In the genomic region with DNA sequence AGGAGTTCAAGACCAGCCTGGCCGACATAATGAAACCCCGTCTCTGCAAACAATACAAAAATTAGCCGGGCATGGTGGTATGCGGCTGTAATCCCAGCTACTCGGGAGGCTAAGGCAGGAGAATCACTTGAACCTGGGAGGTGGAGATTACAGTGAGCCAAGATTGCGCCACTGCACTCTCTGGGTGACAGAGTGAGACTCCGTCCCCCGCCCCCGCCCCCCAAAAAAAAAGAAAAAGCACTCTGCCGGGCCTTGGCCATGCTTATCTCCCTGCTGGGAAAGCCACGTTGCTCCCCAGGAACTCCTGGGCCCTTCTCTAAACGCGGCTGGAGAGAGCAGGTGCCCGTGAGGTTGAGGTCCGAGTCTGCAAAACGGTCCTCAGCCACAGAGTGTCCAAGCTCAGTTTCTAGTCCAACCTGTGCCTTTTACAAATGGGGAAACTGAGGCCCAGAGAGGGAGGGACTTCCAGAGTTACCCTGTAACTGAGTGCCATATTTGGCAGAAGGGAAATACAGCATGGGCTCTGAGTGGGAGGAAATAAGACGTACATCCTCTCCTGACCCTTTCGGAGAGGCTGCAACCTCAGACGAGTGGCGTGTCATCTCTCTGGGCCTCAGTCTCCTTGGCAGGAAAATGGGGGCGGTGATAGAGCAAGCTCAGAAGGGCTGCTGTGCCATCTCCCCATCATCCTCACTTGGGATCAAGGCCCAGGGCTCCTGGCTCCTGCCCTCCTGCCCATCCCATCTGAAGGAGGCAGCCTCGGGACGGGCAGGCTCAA, we compare ENCODE assay signal across 14 cellular contexts. TPM values are rescaled to one million over a fixed set of nuclear protein-coding genes. Genes with fewer than 3 reads are reported as not detected.
A peak's percentile ranks its signal among the peaks of the same experiment; 100 is the strongest.
DNase-seq lines count a peak whose midpoint lies in the region; ATAC-seq and TF ChIP-seq lines count a peak whose summit lies in the region.
"Had no signal": no experiment of that assay in that cellular context is flagged by ENCODE, and none has a peak within 500 bp of the region (broad histone marks: within the 10 kb centered on the region; RNA-seq: fewer than 3 reads in every experiment).

No MANE protein-coding gene starts in this region.

- H3K9me3 ChIP-seq in T-helper 17 cell (ENCODE audit: control insufficient read depth, low read length, poor library complexity, severe bottlenecking) (no peaks in the 10 kb centered on the region), esophagus squamous epithelium (no peaks in the 10 kb centered on the region), stomach (no peaks in the 10 kb centered on the region)

- H3K4me1 ChIP-seq in esophagus squamous epithelium (peaks cover 53 to 96% (median 79%) of the 10 kb centered on the region in 3 donors), stomach (peaks cover 67 to 93% (median 74%) of the 10 kb centered on the region in 4 donors)

- peaks cover 17% of the 10 kb centered on the region for H3K4me1 Mint-ChIP-seq in T-helper 2 cell treated with Interferon-gamma antibody and Interleukin-4, amounts not matched to agents 5 μg/mL and 100 μg/mL, for 36 hours (ENCODE audit: low read depth)
- peaks cover 23% of the 10 kb centered on the region for H3K4me1 Mint-ChIP-seq in T-helper 17 cell

- H3K27me3 ChIP-seq in esophagus squamous epithelium (no peaks in the 10 kb centered on the region), stomach (no peaks in the 10 kb centered on the region)

- no peak for TF ChIP-seq CTCF in esophagus squamous epithelium (IDR thresholded peaks at IDR 0.05)
- TF ChIP-seq CTCF in stomach (IDR thresholded peaks at IDR 0.05) = no peak

- peak overlapping the region; percentile 74 to 93 (median 91) for H3K27ac ChIP-seq in esophagus squamous epithelium
- H3K27ac ChIP-seq in stomach = peak overlapping the region in 3 of 5 donors; percentile 50 to 80 (median 73)

- DNase-seq in T-helper 2 cell treated with Interferon-gamma antibody and Interleukin-4, amounts not matched to agents 5 μg/mL and 100 μg/mL, for 36 hours (ENCODE audit: low spot score) = peak; percentile 29
- no peak for DNase-seq in T-helper 2 cell
- no peak for DNase-seq in T-helper 17 cell
- no peak for DNase-seq in esophagus squamous epithelium (lab: John Stamatoyannopoulos, UW)
- DNase-seq in stomach = no peak
- DNase-seq in NOMO-1 (lab: John Stamatoyannopoulos, UW; ENCODE audit: unreplicated experiment in 2 of 2) = no peak
- DNase-seq in AG20443 (ENCODE audit: low spot score) = no peak
- DNase-seq in effector CD8-positive, alpha-beta T cell (lab: John Stamatoyannopoulos, UW) = no peak
- DNase-seq: activated T-cell treated with anti-CD3 and anti-CD28 coated beads, Interleukin-2, amount 50 U/mL, for 72 hours; Calu3; NCI-H526 treated with DMSO at 0.1 percent for 48 hours; SIG-M5; stimulated activated CD4-positive, alpha-beta T cell treated with anti-CD3 and anti-CD28 coated beads, Interleukin-4, amount 100 ng/mL, for 24 hours; stimulated activated naive CD4-positive, alpha-beta T cell treated with Interleukin-2 at 50 U/mL for 16 hours had no signal

- H3K27ac Mint-ChIP-seq in T-helper 2 cell treated with Interferon-gamma antibody and Interleukin-4, amounts not matched to agents 5 μg/mL and 100 μg/mL, for 36 hours = peak overlapping the region; percentile 45
- H3K27ac Mint-ChIP-seq in T-helper 17 cell = peak overlapping the region; percentile 69
- H3K27ac Mint-ChIP-seq: activated T-cell treated with anti-CD3 and anti-CD28 coated beads, Interleukin-2, amount 50 U/mL, for 72 hours had no signal

- H3K36me3 ChIP-seq in esophagus squamous epithelium (peaks cover 8 to 82% (median 28%) of the 10 kb centered on the region in 3 donors), stomach (peaks cover 25 to 79% (median 50%) of the 10 kb centered on the region in 4 donors)

- no peak for ATAC-seq in T-helper 17 cell

- H3K4me3 ChIP-seq in esophagus squamous epithelium = peak overlapping the region in 1 of 4 donors; percentile 35
- H3K4me3 ChIP-seq in stomach = no peak overlapping the region

- H3K36me3 Mint-ChIP-seq in T-helper 2 cell treated with Interferon-gamma antibody and Interleukin-4, amounts not matched to agents 5 μg/mL and 100 μg/mL, for 36 hours (ENCODE audit: low read depth) = peaks cover 44% of the 10 kb centered on the region
- peaks cover 8% of the 10 kb centered on the region for H3K36me3 Mint-ChIP-seq in T-helper 17 cell (ENCODE audit: low read depth)

- no peak overlapping the region for H3K4me3 Mint-ChIP-seq in T-helper 2 cell treated with Interferon-gamma antibody and Interleukin-4, amounts not matched to agents 5 μg/mL and 100 μg/mL, for 36 hours
- H3K4me3 Mint-ChIP-seq in T-helper 17 cell = no peak overlapping the region
- H3K4me3 Mint-ChIP-seq: activated T-cell treated with anti-CD3 and anti-CD28 coated beads, Interleukin-2, amount 50 U/mL, for 72 hours had no signal

- no peaks in the 10 kb centered on the region for H3K27me3 Mint-ChIP-seq in T-helper 2 cell treated with Interferon-gamma antibody and Interleukin-4, amounts not matched to agents 5 μg/mL and 100 μg/mL, for 36 hours (ENCODE audit: low read depth)
- H3K27me3 Mint-ChIP-seq in T-helper 17 cell = no peaks in the 10 kb centered on the region

- TF ChIP-seq EP300 in stomach (IDR thresholded peaks at IDR 0.05) = no peak

- TF ChIP-seq POLR2A in esophagus squamous epithelium (IDR thresholded peaks at IDR 0.05) (no peak), stomach (IDR thresholded peaks at IDR 0.05) (no peak)

- WGBS in esophagus squamous epithelium, 2 donors = 67 to 73% methylated on average over 9 to 11 of the region's 23 CpGs
- 65 to 76% (median 74%) methylated on average over 19 to 23 of the region's 23 CpGs for WGBS in stomach, 5 donors

- H3K9me3 Mint-ChIP-seq in T-helper 2 cell treated with Interferon-gamma antibody and Interleukin-4, amounts not matched to agents 5 μg/mL and 100 μg/mL, for 36 hours = no peaks in the 10 kb centered on the region
- H3K9me3 Mint-ChIP-seq: activated T-cell treated with anti-CD3 and anti-CD28 coated beads, Interleukin-2, amount 50 U/mL, for 72 hours had no signal

- intact Hi-C loops in esophagus squamous epithelium (cut with DNase I) (no loop called here), stomach (cut with DNase I; ENCODE audit: low total_unique reads) (no loop called here)

RNA-seq across cellular contexts. Expression of gene PHYHD1, which starts 6.6 kb away (rescaled TPM):
- under 1 TPM in 1 of 2 donors, not detected in 1; 0.45 TPM for total RNA-seq in T-helper 17 cell
- total RNA-seq in esophagus squamous epithelium = 10 to 100 TPM in 3 of 4 donors, 1 to 10 TPM in 1; 3.7 to 34.0 (median 23.0) TPM
- 10 to 100 TPM in 4 of 5 donors, 1 to 10 TPM in 1; 1.4 to 37.3 (median 13.8) TPM for total RNA-seq in stomach
- polyA plus RNA-seq in stomach = 10 to 100 TPM; 43.9 to 55.8 (median 49.1) TPM
- total RNA-seq: Calu3 had no signal

RNA-seq across cellular contexts. Expression of gene LRRC8A, which starts 32.3 kb away (rescaled TPM):
- total RNA-seq in T-helper 17 cell (10 to 100 TPM; 28.9 to 30.3 TPM), esophagus squamous epithelium (100 to 1,000 TPM in 3 of 4 donors, 10 to 100 TPM in 1; 70.0 to 153 (median 122) TPM), stomach (10 to 100 TPM; 14.7 to 63.7 (median 25.1) TPM)
- 10 to 100 TPM; 11.2 to 22.7 (median 13.6) TPM for polyA plus RNA-seq in stomach

RNA-seq across cellular contexts. Expression of gene KYAT1, which starts 32.4 kb away (rescaled TPM):
- total RNA-seq in T-helper 17 cell (1 to 10 TPM; 4.8 to 5.7 TPM), esophagus squamous epithelium (1 to 10 TPM; 4.0 to 9.4 (median 5.7) TPM), stomach (10 to 100 TPM in 2 of 5 donors, 1 to 10 TPM in 2, under 1 TPM in 1; 0.58 to 25.7 (median 6.1) TPM)
- polyA plus RNA-seq in stomach = 1 to 10 TPM; 4.8 to 7.5 (median 5.3) TPM

RNA-seq across cellular contexts. Expression of gene DOLK, which starts 33.2 kb away (rescaled TPM):
- total RNA-seq in T-helper 17 cell (1 to 10 TPM; 5.1 to 7.4 TPM), esophagus squamous epithelium (10 to 100 TPM; 12.8 to 21.2 (median 16.2) TPM), stomach (10 to 100 TPM in 1 of 5 donors, 1 to 10 TPM in 3, under 1 TPM in 1; 0.58 to 17.1 (median 9.4) TPM)
- polyA plus RNA-seq in stomach = 1 to 10 TPM; 3.2 to 8.1 (median 6.2) TPM

RNA-seq across cellular contexts. Expression of gene NUP188, which starts 33.3 kb away (rescaled TPM):
- total RNA-seq in T-helper 17 cell (10 to 100 TPM; 62.2 to 75.1 TPM), esophagus squamous epithelium (10 to 100 TPM; 61.0 to 78.6 (median 67.1) TPM), stomach (10 to 100 TPM; 26.3 to 79.9 (median 51.0) TPM)
- polyA plus RNA-seq in stomach = 10 to 100 TPM in 1 of 3 donors, 1 to 10 TPM in 2; 4.4 to 10.1 (median 9.9) TPM
